Comparison of ENCODE assay signal across 8 cellular contexts in the genomic region with DNA sequence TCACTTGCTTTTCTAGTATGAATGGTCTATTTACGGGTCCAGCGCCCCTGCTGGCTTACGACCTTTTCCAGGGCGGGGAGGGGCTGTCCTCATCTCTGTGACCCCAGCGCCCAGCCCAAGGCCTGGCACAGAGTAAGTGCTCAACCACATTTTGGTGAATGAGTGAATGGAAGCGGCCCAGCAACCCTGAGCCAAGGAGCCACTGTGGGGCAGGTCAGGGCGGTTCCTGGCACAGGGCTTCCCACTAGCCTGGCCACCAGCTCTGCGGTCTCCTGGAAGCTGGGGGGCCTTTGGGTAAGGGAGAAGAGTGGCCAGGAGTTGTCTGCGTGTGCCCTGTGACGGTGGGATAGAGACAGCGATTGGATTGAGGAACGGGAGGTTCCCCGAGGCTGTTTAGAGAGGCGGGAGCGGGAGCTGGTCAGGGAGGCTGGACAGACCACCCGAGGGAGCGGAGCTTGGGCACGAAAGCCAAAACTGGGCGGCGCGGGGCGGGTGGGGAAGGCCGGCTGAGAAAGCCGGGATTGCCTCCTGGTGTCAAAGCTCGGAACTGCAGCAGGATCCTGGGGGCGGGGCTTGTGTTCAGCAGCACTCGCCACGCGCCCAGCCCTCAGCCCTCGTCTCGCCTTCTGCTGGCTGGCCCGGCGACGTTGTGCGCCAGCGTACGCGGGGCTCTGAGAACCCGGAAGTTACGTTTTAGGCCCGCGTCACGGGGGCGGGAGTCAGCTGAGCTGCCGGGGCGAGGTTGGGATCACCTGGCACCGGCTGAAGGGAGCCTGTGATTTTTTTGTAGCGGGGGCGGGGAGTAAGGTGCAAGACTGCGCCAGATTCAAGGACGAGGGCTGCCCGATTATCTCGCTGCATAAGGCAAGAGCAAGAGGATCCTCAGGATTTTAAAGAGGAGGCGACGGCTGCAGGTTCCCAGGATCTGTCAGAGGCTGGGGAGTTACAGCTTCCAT. TPM values are rescaled to one million over a fixed set of nuclear protein-coding genes. Genes with fewer than 3 reads are reported as not detected.
DNase-seq lines count a peak whose midpoint lies in the region; ATAC-seq and TF ChIP-seq lines count a peak whose summit lies in the region.

A gene with protein sequence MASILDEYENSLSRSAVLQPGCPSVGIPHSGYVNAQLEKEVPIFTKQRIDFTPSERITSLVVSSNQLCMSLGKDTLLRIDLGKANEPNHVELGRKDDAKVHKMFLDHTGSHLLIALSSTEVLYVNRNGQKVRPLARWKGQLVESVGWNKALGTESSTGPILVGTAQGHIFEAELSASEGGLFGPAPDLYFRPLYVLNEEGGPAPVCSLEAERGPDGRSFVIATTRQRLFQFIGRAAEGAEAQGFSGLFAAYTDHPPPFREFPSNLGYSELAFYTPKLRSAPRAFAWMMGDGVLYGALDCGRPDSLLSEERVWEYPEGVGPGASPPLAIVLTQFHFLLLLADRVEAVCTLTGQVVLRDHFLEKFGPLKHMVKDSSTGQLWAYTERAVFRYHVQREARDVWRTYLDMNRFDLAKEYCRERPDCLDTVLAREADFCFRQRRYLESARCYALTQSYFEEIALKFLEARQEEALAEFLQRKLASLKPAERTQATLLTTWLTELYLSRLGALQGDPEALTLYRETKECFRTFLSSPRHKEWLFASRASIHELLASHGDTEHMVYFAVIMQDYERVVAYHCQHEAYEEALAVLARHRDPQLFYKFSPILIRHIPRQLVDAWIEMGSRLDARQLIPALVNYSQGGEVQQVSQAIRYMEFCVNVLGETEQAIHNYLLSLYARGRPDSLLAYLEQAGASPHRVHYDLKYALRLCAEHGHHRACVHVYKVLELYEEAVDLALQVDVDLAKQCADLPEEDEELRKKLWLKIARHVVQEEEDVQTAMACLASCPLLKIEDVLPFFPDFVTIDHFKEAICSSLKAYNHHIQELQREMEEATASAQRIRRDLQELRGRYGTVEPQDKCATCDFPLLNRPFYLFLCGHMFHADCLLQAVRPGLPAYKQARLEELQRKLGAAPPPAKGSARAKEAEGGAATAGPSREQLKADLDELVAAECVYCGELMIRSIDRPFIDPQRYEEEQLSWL (plus strand): TSS at position 718 of the 956 bp plus-strand sequence. CDS start 319 bp downstream, outside the sequence.

- CTCF ChIA-PET in activated B cell treated with CpG ODN at 0.5 μM for 24 hours (lab: Charles Lee) = interaction anchor here (0.9 to 4.9 kb wide), 18 partner anchors 9 to 375 kb away, joined by 3 to 203 read pairs (median 6); partner anchors contain the start of genes DNAJC17 and ZFYVE19

- ATAC-seq in GM19023 (IDR thresholded peaks at IDR 0.05; ENCODE audit: unreplicated experiment) (peak; percentile 94), HG03280 (IDR thresholded peaks at IDR 0.05; ENCODE audit: unreplicated experiment) (peak; percentile 92), activated B cell treated with CpG ODN at 0.5 μM for 24 hours (ENCODE audit: low read depth) (peak; percentile 98)

- POLR2A ChIA-PET in activated B cell treated with CpG ODN at 0.5 μM for 24 hours (lab: Charles Lee) = interaction anchor here (0.6 to 3.1 kb wide), 24 partner anchors 11 to 1168 kb away, joined by 3 to 33 read pairs (median 4); partner anchors contain the start of genes C15orf62, CHAC1, CHP1 and DNAJC17

- peak within 1 kb of the TSS; percentile 94 for H3K4me3 ChIP-seq in AG10803 (ENCODE audit: low read length)

- DNase-seq in AG10803 (ENCODE audit: low read depth) (peak; percentile 95), NCI-H345 (lab: John Stamatoyannopoulos, UW) (peak; percentile 95), activated B cell treated with CpG ODN at 0.5 μM for 24 hours (peak; percentile 99), caudate nucleus (lab: John Stamatoyannopoulos, UW) (peak; percentile 75 to 99 (median 97)), iris pigment epithelial cell (ENCODE audit: low read depth) (peak; percentile 96)
- DNase-seq in stimulated activated CD4-positive, alpha-beta T cell treated with anti-CD3 and anti-CD28 coated beads, Interleukin-12 subunit alpha, Interleukin-12 subunit beta, amount 100 ng/mL, for 4 hours = peak; percentile 100

- peak within 1 kb of the TSS; percentile 85 for H3K27ac ChIP-seq in caudate nucleus (ENCODE audit: low read depth, low read length)

- H3K36me3 Mint-ChIP-seq in activated B cell treated with CpG ODN at 0.5 μM for 24 hours (ENCODE audit: low read depth) = peaks cover 32% of the 10 kb centered on the region

- TF ChIP-seq CTCF in AG10803 (conservative IDR thresholded peaks at IDR 0.05; ENCODE audit: low read length) = peak; percentile 71
- TF ChIP-seq CTCF in activated B cell treated with CpG ODN at 0.5 μM for 24 hours (IDR thresholded peaks at IDR 0.05) = peak; percentile 94

- peaks cover 34% of the 10 kb centered on the region for H3K4me1 Mint-ChIP-seq in activated B cell treated with CpG ODN at 0.5 μM for 24 hours

- intact Hi-C loops in activated B cell treated with CpG ODN at 0.5 μM for 24 hours (cut with micrococcal nuclease) = loop anchor here (1.0 to 5.0 kb wide), 10 partner anchors 20 to 375 kb away; partner anchors contain the start of genes DNAJC17, INO80, KNL1 and RAD51

- no peaks in the 10 kb centered on the region for H3K9me3 Mint-ChIP-seq in activated B cell treated with CpG ODN at 0.5 μM for 24 hours

- no peaks in the 10 kb centered on the region for H3K27me3 Mint-ChIP-seq in activated B cell treated with CpG ODN at 0.5 μM for 24 hours

- H3K4me3 Mint-ChIP-seq in activated B cell treated with CpG ODN at 0.5 μM for 24 hours = peak within 1 kb of the TSS; percentile 98

- peak within 1 kb of the TSS; percentile 90 for H3K27ac Mint-ChIP-seq in activated B cell treated with CpG ODN at 0.5 μM for 24 hours

RNA-seq across cellular contexts. Expression of the gene that starts here (rescaled TPM):
- 25.3 and 26.2 TPM in 2 replicates for total RNA-seq in activated B cell treated with CpG ODN at 0.5 μM for 24 hours

Comparison
In these comparisons a context has a peak if more than half of its experiments do, and no peak if none do; other contexts are left out.
1. Peak in every context shown above with its lines: DNase-seq, ATAC-seq, H3K4me3 ChIP-seq and H3K27ac ChIP-seq.